Comparison of ENCODE assay signal across 17 cellular contexts in the genomic region with DNA sequence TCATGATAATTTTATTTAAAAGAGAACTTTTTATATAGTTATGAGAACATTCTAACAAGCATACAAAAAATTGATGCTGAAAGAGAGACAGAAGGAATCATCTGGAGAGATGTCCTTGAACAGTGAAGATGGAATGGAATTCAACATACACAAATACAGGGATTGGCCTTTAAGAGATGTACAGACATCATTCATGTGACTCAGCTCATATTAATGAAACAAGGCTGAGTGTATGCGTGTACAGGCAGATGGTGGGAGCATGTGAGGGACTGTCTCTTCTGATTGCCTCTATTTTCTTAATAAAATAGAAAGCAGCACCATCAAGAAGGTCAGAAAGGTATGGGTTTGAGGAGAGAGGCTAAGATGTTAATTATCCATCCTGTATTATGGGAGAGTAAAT.
A peak's percentile ranks its signal among the peaks of the same experiment; 100 is the strongest.
DNase-seq lines count a peak whose midpoint lies in the region; ATAC-seq and TF ChIP-seq lines count a peak whose summit lies in the region.
"Had no signal": no experiment of that assay in that cellular context is flagged by ENCODE, and none has a peak within 500 bp of the region (broad histone marks: within the 10 kb centered on the region; RNA-seq: fewer than 3 reads in every experiment).

No MANE protein-coding gene starts in this region.

- TF ChIP-seq CTCF in GM23338 (conservative IDR thresholded peaks at IDR 0.05; ENCODE audit: low read depth in 2 of 2) = no peak
- no peak for TF ChIP-seq CTCF in choroid plexus epithelial cell (conservative IDR thresholded peaks at IDR 0.05; ENCODE audit: low read depth, low read length)
- TF ChIP-seq CTCF in ascending aorta (IDR thresholded peaks at IDR 0.05) = no peak

- no peak for DNase-seq in GM23338 (ENCODE audit: low spot score)
- peak; percentile 64 for DNase-seq in amniotic epithelial cell (ENCODE audit: low read depth)
- peak; percentile 9 for DNase-seq in choroid plexus epithelial cell (ENCODE audit: low read depth)
- DNase-seq in iris pigment epithelial cell (ENCODE audit: low read depth) = peak; percentile 35
- no peak for DNase-seq in ascending aorta (ENCODE audit: low spot score in 2 of 2)
- DNase-seq in NCI-H146 treated with DMSO at 0.1 percent for 48 hours (lab: John Stamatoyannopoulos, UW; ENCODE audit: unreplicated experiment) = no peak
- DNase-seq in NCI-H82 (lab: John Stamatoyannopoulos, UW) = no peak
- DNase-seq: 8988T; CD4-positive, alpha-beta memory T cell; DMS153; DMS79; GM23248 had no signal

- no peaks in the 10 kb centered on the region for H3K9me3 Mint-ChIP-seq in GM23338

- no peaks in the 10 kb centered on the region for H3K9me3 ChIP-seq in ascending aorta
- H3K9me3 ChIP-seq: BLaER1 had no signal

- no peaks in the 10 kb centered on the region for H3K9me2 ChIP-seq in GM23338 (ENCODE audit: insufficient read depth)

- no peaks in the 10 kb centered on the region for H3K27me3 ChIP-seq in GM23338 (ENCODE audit: insufficient read depth)
- H3K27me3 ChIP-seq in ascending aorta = no peaks in the 10 kb centered on the region
- H3K27me3 ChIP-seq: BLaER1 had no signal

- H3K4me3 ChIP-seq in GM23338 (no peak overlapping the region), choroid plexus epithelial cell (ENCODE audit: low read depth, low read length) (no peak overlapping the region), ascending aorta (no peak overlapping the region)
- H3K4me3 ChIP-seq: BLaER1, GM12878, GM23248 had no signal

- H3K4me2 ChIP-seq in GM23338 = no peak overlapping the region
- H3K4me2 ChIP-seq: BLaER1 had no signal

- no peak overlapping the region for H3K27ac Mint-ChIP-seq in GM23338
- H3K27ac Mint-ChIP-seq: CD14-positive monocyte; CD4-positive, alpha-beta memory T cell had no signal

- H3K79me2 ChIP-seq in GM23338 (replicated peaks; ENCODE audit: insufficient read depth) = no peaks in the 10 kb centered on the region

- H3K4me3 Mint-ChIP-seq in GM23338 = no peak overlapping the region
- H3K4me3 Mint-ChIP-seq: CD14-positive monocyte; CD4-positive, alpha-beta memory T cell had no signal

- no peak for ATAC-seq in GM23338
- ATAC-seq in HG02885 (IDR thresholded peaks at IDR 0.05; ENCODE audit: poor library complexity, unreplicated experiment) = no peak
- ATAC-seq: GM12878, HCT116 had no signal

- H3K27ac ChIP-seq in GM23338 (ENCODE audit: low read depth) (no peak overlapping the region), ascending aorta (no peak overlapping the region)
- H3K27ac ChIP-seq: BLaER1, GM23248 had no signal

- peak overlapping the region; percentile 48; the same call in 1 of the 2 replicates for H2AFZ ChIP-seq in GM23338
- H2AFZ ChIP-seq: GM23248 had no signal

- H3K27me3 Mint-ChIP-seq in GM23338 (ENCODE audit: insufficient read depth, low read depth, poor library complexity) = no peaks in the 10 kb centered on the region
- H3K27me3 Mint-ChIP-seq: CD4-positive, alpha-beta memory T cell had no signal

- intact Hi-C loops in ascending aorta (cut with DNase I) = no loop called here

- H3K4me1 ChIP-seq in GM23338 (ENCODE audit: insufficient read depth) (peaks cover 5% of the 10 kb centered on the region; the same call in 1 of the 2 replicates), ascending aorta (no peaks in the 10 kb centered on the region)
- H3K4me1 ChIP-seq: BLaER1 had no signal

- H3K36me3 Mint-ChIP-seq in GM23338 (ENCODE audit: low read depth) = no peaks in the 10 kb centered on the region
- H3K36me3 Mint-ChIP-seq: CD14-positive monocyte; CD4-positive, alpha-beta memory T cell had no signal

- peaks cover 4% of the 10 kb centered on the region; the same call in 2 of the 3 replicates for H3K4me1 Mint-ChIP-seq in GM23338
- H3K4me1 Mint-ChIP-seq: CD14-positive monocyte; CD4-positive, alpha-beta memory T cell had no signal

- H3K36me3 ChIP-seq in GM23338 (ENCODE audit: insufficient read depth) (no peaks in the 10 kb centered on the region), ascending aorta (no peaks in the 10 kb centered on the region)
- H3K36me3 ChIP-seq: BLaER1 had no signal

- H4K20me1 ChIP-seq in GM23338 (replicated peaks; ENCODE audit: insufficient read depth) = no peaks in the 10 kb centered on the region
- H4K20me1 ChIP-seq: BLaER1 had no signal

- H3F3A ChIP-seq in GM23338 (replicated peaks; ENCODE audit: low read depth) = no peaks in the 10 kb centered on the region

TF ChIP-seq in GM23338, 12 proteins besides CTCF, POLR2A, EP300 and RAD21 (continues in another document):
- TF ChIP-seq POLR2AphosphoS5 (IDR thresholded peaks at IDR 0.05; ENCODE audit: low read depth) = no peak
- TF ChIP-seq, protein P1, sequence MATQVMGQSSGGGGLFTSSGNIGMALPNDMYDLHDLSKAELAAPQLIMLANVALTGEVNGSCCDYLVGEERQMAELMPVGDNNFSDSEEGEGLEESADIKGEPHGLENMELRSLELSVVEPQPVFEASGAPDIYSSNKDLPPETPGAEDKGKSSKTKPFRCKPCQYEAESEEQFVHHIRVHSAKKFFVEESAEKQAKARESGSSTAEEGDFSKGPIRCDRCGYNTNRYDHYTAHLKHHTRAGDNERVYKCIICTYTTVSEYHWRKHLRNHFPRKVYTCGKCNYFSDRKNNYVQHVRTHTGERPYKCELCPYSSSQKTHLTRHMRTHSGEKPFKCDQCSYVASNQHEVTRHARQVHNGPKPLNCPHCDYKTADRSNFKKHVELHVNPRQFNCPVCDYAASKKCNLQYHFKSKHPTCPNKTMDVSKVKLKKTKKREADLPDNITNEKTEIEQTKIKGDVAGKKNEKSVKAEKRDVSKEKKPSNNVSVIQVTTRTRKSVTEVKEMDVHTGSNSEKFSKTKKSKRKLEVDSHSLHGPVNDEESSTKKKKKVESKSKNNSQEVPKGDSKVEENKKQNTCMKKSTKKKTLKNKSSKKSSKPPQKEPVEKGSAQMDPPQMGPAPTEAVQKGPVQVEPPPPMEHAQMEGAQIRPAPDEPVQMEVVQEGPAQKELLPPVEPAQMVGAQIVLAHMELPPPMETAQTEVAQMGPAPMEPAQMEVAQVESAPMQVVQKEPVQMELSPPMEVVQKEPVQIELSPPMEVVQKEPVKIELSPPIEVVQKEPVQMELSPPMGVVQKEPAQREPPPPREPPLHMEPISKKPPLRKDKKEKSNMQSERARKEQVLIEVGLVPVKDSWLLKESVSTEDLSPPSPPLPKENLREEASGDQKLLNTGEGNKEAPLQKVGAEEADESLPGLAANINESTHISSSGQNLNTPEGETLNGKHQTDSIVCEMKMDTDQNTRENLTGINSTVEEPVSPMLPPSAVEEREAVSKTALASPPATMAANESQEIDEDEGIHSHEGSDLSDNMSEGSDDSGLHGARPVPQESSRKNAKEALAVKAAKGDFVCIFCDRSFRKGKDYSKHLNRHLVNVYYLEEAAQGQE (IDR thresholded peaks at IDR 0.05; ENCODE audit: unreplicated experiment) = no peak
- no peak for TF ChIP-seq ZNF114 (CRISPR knock-in tag; IDR thresholded peaks at IDR 0.05)

Comparison
In these comparisons a context has a peak if more than half of its experiments do, and no peak if none do; other contexts are left out.
1. DNase-seq: peak in amniotic epithelial cell (single experiment), choroid plexus epithelial cell (single experiment) and iris pigment epithelial cell (single experiment); none in GM23338 (single experiment), ascending aorta (0 of 2), NCI-H146 treated with DMSO at 0.1 percent for 48 hours (single experiment) and NCI-H82 (single experiment).